7 cellular contexts compared by ENCODE assay signal in the genomic region with DNA sequence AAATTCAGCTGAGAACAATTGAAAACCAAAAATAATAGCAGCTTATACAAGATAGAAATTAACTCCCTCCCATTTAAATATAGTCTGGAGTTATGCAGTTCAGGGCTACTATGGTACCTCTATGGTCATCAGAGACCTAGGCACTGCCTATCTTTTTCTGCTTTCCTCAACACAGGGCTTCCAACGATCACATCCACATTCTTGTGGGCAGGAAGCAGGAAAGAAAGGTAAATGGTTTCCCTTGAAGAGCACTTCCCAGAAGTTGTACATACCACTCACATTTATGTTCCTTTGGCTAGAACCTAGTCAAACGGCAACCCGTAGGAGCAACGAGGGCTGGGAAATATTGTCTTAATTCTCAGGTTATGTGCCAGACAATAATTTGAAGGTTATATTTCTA.
"Had no signal": no experiment of that assay in that cellular context is flagged by ENCODE, and none has a peak within 500 bp of the region (broad histone marks: within the 10 kb centered on the region; RNA-seq: fewer than 3 reads in every experiment).

No MANE protein-coding gene starts in this region.

- H3K9me3 Mint-ChIP-seq: GM23338, HFFc6 had no signal

- H2AFZ ChIP-seq: GM23338 had no signal

- H3K27ac Mint-ChIP-seq: GM23338, HFFc6 had no signal

- H3K36me3 ChIP-seq: HAP-1 had no signal

- FAIRE-seq: HTR-8/SVneo, K562 had no signal

- H3K9me3 ChIP-seq: HAP-1 had no signal

- DNase-seq: H7, HFFc6 had no signal

- ATAC-seq: GM23338, HCT116, K562 had no signal

- H3K4me3 ChIP-seq: GM23338, HAP-1, K562 had no signal

- H3K4me2 ChIP-seq: GM23338 had no signal

- H3K4me3 Mint-ChIP-seq: GM23338, HFFc6 had no signal
